13 cellular contexts compared by ENCODE assay signal in genomic region chr16:11924046-11924445, GRCh38. TPM values are rescaled to one million over a fixed set of nuclear protein-coding genes. Genes with fewer than 3 reads are reported as not detected.
"Had no signal": no experiment of that assay in that cellular context is flagged by ENCODE, and none has a peak within 500 bp of the region (broad histone marks: within the 10 kb centered on the region; RNA-seq: fewer than 3 reads in every experiment).

No MANE protein-coding gene starts in this region.

RNA-seq across cellular contexts. Expression of gene TNFRSF17, which starts 41.0 kb away (rescaled TPM):
- total RNA-seq: hepatocyte, kidney epithelial cell, left cardiac atrium, left ventricle myocardium inferior, left ventricle myocardium superior, lower leg skin, lung microvascular endothelial cell, mammary epithelial cell, mesenteric fat pad, mesothelial cell of epicardium, myocyte had no signal
- polyA plus RNA-seq: hepatocyte, immature natural killer cell, keratinocyte, mammary epithelial cell had no signal
